ENCODE assay signal across 1 cellular context in genomic region chr1:212858055-212858460, GRCh38.
TF ChIP-seq lines count a peak whose summit lies in the region.

FLVCR1 (plus strand) TSS chr1:212858275; CDS start chr1:212858453, 178 bp downstream.

TF ChIP-seq in HepG2, 621 proteins besides CTCF, POLR2A, EP300 and RAD21 (continued from another document and continues in another):
- TF ChIP-seq ZHX1 (CRISPR knock-in tag; IDR thresholded peaks at IDR 0.05; ENCODE audit: low read depth) (peak; percentile 68), YY1 (IDR thresholded peaks at IDR 0.05; ENCODE audit: insufficient read depth, insufficient replicate concordance, low read depth, low read length) (peak; percentile 79), ZNF362 (CRISPR knock-in tag; IDR thresholded peaks at IDR 0.05; ENCODE audit: borderline replicate concordance) (no peak), ZNF644 (CRISPR knock-in tag; IDR thresholded peaks at IDR 0.05; ENCODE audit: low read depth) (no peak), ZNF691 (CRISPR knock-in tag; IDR thresholded peaks at IDR 0.05; ENCODE audit: borderline replicate concordance, low read depth) (peak; percentile 37; the same call in 1 of the 2 replicates), HDAC1 (CRISPR knock-in tag; IDR thresholded peaks at IDR 0.05) (peak; percentile 78), TRAFD1 (CRISPR knock-in tag; IDR thresholded peaks at IDR 0.05; ENCODE audit: borderline replicate concordance) (peak; percentile 68; the same call in 1 of the 2 replicates), ZBTB46 (CRISPR knock-in tag; IDR thresholded peaks at IDR 0.05; ENCODE audit: borderline replicate concordance) (no peak), DNMT1 (CRISPR knock-in tag; IDR thresholded peaks at IDR 0.05) (0 out of 2 replicates have a peak, but pooled peaks have one; percentile 27), TIGD3 (CRISPR knock-in tag; IDR thresholded peaks at IDR 0.05; ENCODE audit: borderline replicate concordance) (no peak), ATF1 (CRISPR knock-in tag; IDR thresholded peaks at IDR 0.05) (peak; percentile 73), HOXA3 (CRISPR knock-in tag; IDR thresholded peaks at IDR 0.05) (peak; percentile 11; the same call in 1 of the 2 replicates), SKIL (CRISPR knock-in tag; IDR thresholded peaks at IDR 0.05; ENCODE audit: borderline replicate concordance) (0 out of 2 replicates have a peak, but pooled peaks have one; percentile 38), AGO1 (IDR thresholded peaks at IDR 0.05; ENCODE audit: low read depth, low read length, poor library complexity, severe bottlenecking) (no peak), ZNF335 (CRISPR knock-in tag; IDR thresholded peaks at IDR 0.05) (peak; percentile 51; the same call in 1 of the 2 replicates), CREB3 (CRISPR knock-in tag; IDR thresholded peaks at IDR 0.05) (no peak), ZNF3 (CRISPR knock-in tag; IDR thresholded peaks at IDR 0.05) (no peak), EED (CRISPR knock-in tag; IDR thresholded peaks at IDR 0.05) (peak; percentile 12; the same call in 1 of the 2 replicates), CREBL2 (CRISPR knock-in tag; IDR thresholded peaks at IDR 0.05; ENCODE audit: borderline replicate concordance) (no peak), ZFP1 (CRISPR knock-in tag; IDR thresholded peaks at IDR 0.05) (peak; percentile 5; the same call in 1 of the 2 replicates), FOXK2 (IDR thresholded peaks at IDR 0.05) (no peak), ARID5B (CRISPR knock-in tag; IDR thresholded peaks at IDR 0.05) (peak; percentile 24), TGIF2 (CRISPR knock-in tag; IDR thresholded peaks at IDR 0.05) (peak; percentile 75; the same call in 1 of the 2 replicates), BRD4 (CRISPR knock-in tag; IDR thresholded peaks at IDR 0.05) (no peak), HIVEP1 (CRISPR knock-in tag; IDR thresholded peaks at IDR 0.05) (peak; percentile 82), MXD3 (CRISPR knock-in tag; IDR thresholded peaks at IDR 0.05) (0 out of 2 replicates have a peak, but pooled peaks have one; percentile 51), KMT2B (CRISPR knock-in tag; IDR thresholded peaks at IDR 0.05) (peak; percentile 93)
